In genomic region chr15:60520041-60520824, GRCh38 we compare ENCODE assay signal across 1 cellular context.
TF ChIP-seq lines count a peak whose summit lies in the region.

No MANE protein-coding gene starts in this region.

TF ChIP-seq in GM23338, 12 proteins besides CTCF, POLR2A, EP300 and RAD21 (continued from another document):
- TF ChIP-seq, protein P1, sequence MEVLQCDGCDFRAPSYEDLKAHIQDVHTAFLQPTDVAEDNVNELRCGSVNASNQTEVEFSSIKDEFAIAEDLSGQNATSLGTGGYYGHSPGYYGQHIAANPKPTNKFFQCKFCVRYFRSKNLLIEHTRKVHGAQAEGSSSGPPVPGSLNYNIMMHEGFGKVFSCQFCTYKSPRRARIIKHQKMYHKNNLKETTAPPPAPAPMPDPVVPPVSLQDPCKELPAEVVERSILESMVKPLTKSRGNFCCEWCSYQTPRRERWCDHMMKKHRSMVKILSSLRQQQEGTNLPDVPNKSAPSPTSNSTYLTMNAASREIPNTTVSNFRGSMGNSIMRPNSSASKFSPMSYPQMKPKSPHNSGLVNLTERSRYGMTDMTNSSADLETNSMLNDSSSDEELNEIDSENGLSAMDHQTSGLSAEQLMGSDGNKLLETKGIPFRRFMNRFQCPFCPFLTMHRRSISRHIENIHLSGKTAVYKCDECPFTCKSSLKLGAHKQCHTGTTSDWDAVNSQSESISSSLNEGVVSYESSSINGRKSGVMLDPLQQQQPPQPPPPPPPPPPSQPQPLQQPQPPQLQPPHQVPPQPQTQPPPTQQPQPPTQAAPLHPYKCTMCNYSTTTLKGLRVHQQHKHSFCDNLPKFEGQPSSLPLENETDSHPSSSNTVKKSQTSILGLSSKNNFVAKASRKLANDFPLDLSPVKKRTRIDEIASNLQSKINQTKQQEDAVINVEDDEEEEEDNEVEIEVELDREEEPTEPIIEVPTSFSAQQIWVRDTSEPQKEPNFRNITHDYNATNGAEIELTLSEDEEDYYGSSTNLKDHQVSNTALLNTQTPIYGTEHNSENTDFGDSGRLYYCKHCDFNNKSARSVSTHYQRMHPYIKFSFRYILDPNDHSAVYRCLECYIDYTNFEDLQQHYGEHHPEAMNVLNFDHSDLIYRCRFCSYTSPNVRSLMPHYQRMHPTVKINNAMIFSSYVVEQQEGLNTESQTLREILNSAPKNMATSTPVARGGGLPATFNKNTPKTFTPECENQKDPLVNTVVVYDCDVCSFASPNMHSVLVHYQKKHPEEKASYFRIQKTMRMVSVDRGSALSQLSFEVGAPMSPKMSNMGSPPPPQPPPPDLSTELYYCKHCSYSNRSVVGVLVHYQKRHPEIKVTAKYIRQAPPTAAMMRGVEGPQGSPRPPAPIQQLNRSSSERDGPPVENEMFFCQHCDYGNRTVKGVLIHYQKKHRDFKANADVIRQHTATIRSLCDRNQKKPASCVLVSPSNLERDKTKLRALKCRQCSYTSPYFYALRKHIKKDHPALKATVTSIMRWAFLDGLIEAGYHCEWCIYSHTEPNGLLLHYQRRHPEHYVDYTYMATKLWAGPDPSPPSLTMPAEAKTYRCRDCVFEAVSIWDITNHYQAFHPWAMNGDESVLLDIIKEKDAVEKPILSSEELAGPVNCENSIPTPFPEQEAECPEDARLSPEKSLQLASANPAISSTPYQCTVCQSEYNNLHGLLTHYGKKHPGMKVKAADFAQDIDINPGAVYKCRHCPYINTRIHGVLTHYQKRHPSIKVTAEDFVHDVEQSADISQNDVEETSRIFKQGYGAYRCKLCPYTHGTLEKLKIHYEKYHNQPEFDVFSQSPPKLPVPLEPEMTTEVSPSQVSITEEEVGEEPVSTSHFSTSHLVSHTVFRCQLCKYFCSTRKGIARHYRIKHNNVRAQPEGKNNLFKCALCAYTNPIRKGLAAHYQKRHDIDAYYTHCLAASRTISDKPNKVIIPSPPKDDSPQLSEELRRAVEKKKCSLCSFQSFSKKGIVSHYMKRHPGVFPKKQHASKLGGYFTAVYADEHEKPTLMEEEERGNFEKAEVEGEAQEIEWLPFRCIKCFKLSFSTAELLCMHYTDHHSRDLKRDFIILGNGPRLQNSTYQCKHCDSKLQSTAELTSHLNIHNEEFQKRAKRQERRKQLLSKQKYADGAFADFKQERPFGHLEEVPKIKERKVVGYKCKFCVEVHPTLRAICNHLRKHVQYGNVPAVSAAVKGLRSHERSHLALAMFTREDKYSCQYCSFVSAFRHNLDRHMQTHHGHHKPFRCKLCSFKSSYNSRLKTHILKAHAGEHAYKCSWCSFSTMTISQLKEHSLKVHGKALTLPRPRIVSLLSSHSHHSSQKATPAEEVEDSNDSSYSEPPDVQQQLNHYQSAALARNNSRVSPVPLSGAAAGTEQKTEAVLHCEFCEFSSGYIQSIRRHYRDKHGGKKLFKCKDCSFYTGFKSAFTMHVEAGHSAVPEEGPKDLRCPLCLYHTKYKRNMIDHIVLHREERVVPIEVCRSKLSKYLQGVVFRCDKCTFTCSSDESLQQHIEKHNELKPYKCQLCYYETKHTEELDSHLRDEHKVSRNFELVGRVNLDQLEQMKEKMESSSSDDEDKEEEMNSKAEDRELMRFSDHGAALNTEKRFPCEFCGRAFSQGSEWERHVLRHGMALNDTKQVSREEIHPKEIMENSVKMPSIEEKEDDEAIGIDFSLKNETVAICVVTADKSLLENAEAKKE (CRISPR knock-in tag; IDR thresholded peaks at IDR 0.05) = no peak
- TF ChIP-seq JUNB (IDR thresholded peaks at IDR 0.05; ENCODE audit: unreplicated experiment) = no peak
- TF ChIP-seq STAT1 (IDR thresholded peaks at IDR 0.05; ENCODE audit: unreplicated experiment) = no peak
- TF ChIP-seq ZNF331 (CRISPR knock-in tag; IDR thresholded peaks at IDR 0.05; ENCODE audit: low read depth) = no peak
- TF ChIP-seq, protein P2, sequence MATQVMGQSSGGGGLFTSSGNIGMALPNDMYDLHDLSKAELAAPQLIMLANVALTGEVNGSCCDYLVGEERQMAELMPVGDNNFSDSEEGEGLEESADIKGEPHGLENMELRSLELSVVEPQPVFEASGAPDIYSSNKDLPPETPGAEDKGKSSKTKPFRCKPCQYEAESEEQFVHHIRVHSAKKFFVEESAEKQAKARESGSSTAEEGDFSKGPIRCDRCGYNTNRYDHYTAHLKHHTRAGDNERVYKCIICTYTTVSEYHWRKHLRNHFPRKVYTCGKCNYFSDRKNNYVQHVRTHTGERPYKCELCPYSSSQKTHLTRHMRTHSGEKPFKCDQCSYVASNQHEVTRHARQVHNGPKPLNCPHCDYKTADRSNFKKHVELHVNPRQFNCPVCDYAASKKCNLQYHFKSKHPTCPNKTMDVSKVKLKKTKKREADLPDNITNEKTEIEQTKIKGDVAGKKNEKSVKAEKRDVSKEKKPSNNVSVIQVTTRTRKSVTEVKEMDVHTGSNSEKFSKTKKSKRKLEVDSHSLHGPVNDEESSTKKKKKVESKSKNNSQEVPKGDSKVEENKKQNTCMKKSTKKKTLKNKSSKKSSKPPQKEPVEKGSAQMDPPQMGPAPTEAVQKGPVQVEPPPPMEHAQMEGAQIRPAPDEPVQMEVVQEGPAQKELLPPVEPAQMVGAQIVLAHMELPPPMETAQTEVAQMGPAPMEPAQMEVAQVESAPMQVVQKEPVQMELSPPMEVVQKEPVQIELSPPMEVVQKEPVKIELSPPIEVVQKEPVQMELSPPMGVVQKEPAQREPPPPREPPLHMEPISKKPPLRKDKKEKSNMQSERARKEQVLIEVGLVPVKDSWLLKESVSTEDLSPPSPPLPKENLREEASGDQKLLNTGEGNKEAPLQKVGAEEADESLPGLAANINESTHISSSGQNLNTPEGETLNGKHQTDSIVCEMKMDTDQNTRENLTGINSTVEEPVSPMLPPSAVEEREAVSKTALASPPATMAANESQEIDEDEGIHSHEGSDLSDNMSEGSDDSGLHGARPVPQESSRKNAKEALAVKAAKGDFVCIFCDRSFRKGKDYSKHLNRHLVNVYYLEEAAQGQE (IDR thresholded peaks at IDR 0.05; ENCODE audit: unreplicated experiment) = no peak
- TF ChIP-seq ZNF114 (CRISPR knock-in tag; IDR thresholded peaks at IDR 0.05) = no peak
- no peak for TF ChIP-seq NANOG (IDR thresholded peaks at IDR 0.05; ENCODE audit: borderline replicate concordance)
- no peak for TF ChIP-seq EZH2 (IDR thresholded peaks at IDR 0.05; ENCODE audit: low read depth, unreplicated experiment)
- no peak for TF ChIP-seq EZH2phosphoT487 (IDR thresholded peaks at IDR 0.05; ENCODE audit: unreplicated experiment)
- TF ChIP-seq POLR2AphosphoS5 (IDR thresholded peaks at IDR 0.05; ENCODE audit: low read depth) = no peak
